10 cellular contexts compared by ENCODE assay signal in genomic region chr3:41210966-41211365, GRCh38.
"Had no signal": no experiment of that assay in that cellular context is flagged by ENCODE, and none has a peak within 500 bp of the region (broad histone marks: within the 10 kb centered on the region; RNA-seq: fewer than 3 reads in every experiment).

No MANE protein-coding gene starts in this region.

- H3K9me3 ChIP-seq: HAP-1 had no signal

- H3K9me3 Mint-ChIP-seq: HFFc6 had no signal

- H3K4me3 ChIP-seq: GM23248, HAP-1 had no signal

- H2AFZ ChIP-seq: GM23248 had no signal

- H3K4me3 Mint-ChIP-seq: HFFc6 had no signal

- H3K36me3 ChIP-seq: HAP-1 had no signal

- H3K27ac Mint-ChIP-seq: HFFc6 had no signal

- H3K9ac ChIP-seq: GM23248 had no signal

- H3K27ac ChIP-seq: GM23248, HL-60 had no signal

- H3K27me3 Mint-ChIP-seq: IgD-negative memory B cell had no signal

- DNase-seq: GM23248, GOT3, H7, HFFc6, KBM-7 had no signal

- ATAC-seq: HCT116, HepG2 had no signal
